29 cellular contexts compared by ENCODE assay signal in the genomic region with DNA sequence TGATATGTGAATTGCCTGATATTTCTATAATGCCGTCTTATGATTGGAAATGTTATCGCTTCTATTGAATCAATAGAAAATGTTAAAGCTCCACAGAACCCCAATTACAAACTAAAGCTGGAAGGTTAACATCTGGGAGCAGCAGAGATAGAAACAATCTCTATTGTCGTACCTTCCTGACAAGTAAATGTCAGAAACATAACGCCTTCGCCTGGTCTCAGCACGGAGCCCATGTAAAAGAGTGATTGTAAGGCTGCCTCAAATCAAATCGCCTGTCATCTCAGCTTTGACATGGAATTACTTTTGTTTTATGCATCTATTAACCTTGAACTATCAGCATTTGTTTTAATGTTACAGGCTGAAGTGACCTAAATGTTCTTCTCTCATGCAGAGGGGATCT.
"Had no signal": no experiment of that assay in that cellular context is flagged by ENCODE, and none has a peak within 500 bp of the region (broad histone marks: within the 10 kb centered on the region; RNA-seq: fewer than 3 reads in every experiment).

No MANE protein-coding gene starts in this region.

- H3K4me1 ChIP-seq: colonic mucosa, esophagus muscularis mucosa, esophagus squamous epithelium, foreskin keratinocyte, gastrocnemius medialis, gastroesophageal sphincter, heart left ventricle, heart right ventricle had no signal

- H3K4me3 Mint-ChIP-seq: dendritic cell treated with granulocyte-macrophage colony-stimulating factor and Interleukin-4, amounts not matched to agents 40 ng/mL and 50 ng/mL, for 4 days; effector memory CD8-positive, alpha-beta T cell; endodermal cell had no signal

- H3K36me3 ChIP-seq: colonic mucosa, esophagus muscularis mucosa, esophagus squamous epithelium, gastrocnemius medialis, gastroesophageal sphincter, heart left ventricle, heart right ventricle had no signal

- H3K4me2 ChIP-seq: hepatocyte had no signal

- H3K4me1 Mint-ChIP-seq: endodermal cell had no signal

- H3K27ac Mint-ChIP-seq: dendritic cell treated with granulocyte-macrophage colony-stimulating factor and Interleukin-4, amounts not matched to agents 40 ng/mL and 50 ng/mL, for 4 days; effector memory CD8-positive, alpha-beta T cell; endodermal cell had no signal

- DNase-seq: colonic mucosa; cortex of kidney; dermis blood vessel endothelial cell; dorsolateral prefrontal cortex; effector CD4-positive, alpha-beta T cell; effector CD8-positive, alpha-beta T cell; effector memory CD4-positive, alpha-beta T cell; effector memory CD8-positive, alpha-beta T cell; endodermal cell; erythroblast; esophagus squamous epithelium; foreskin fibroblast; foreskin keratinocyte; foreskin melanocyte; gastrocnemius medialis; glutamatergic neuron; head of caudate nucleus; heart left ventricle; heart right ventricle had no signal

- H3K4me3 ChIP-seq: colonic mucosa, coronary artery, dorsolateral prefrontal cortex, esophagus muscularis mucosa, esophagus squamous epithelium, gastrocnemius medialis, gastroesophageal sphincter, heart left ventricle, heart right ventricle, hepatocyte had no signal

- H3K79me2 ChIP-seq: hepatocyte had no signal

- H3K27me3 ChIP-seq: colonic mucosa, esophagus muscularis mucosa, esophagus squamous epithelium, foreskin keratinocyte, gastrocnemius medialis, gastroesophageal sphincter, heart left ventricle, heart right ventricle, hepatocyte had no signal

- ATAC-seq: effector memory CD8-positive, alpha-beta T cell; esophagus mucosa; foreskin keratinocyte; gastrocnemius medialis; gastroesophageal sphincter; heart left ventricle; heart right ventricle had no signal

- H3K27me3 Mint-ChIP-seq: dendritic cell treated with granulocyte-macrophage colony-stimulating factor and Interleukin-4, amounts not matched to agents 40 ng/mL and 50 ng/mL, for 4 days; effector memory CD8-positive, alpha-beta T cell had no signal

- H3K9me3 Mint-ChIP-seq: dendritic cell treated with granulocyte-macrophage colony-stimulating factor and Interleukin-4, amounts not matched to agents 40 ng/mL and 50 ng/mL, for 4 days; endodermal cell had no signal

- H3K9me3 ChIP-seq: colonic mucosa, esophagus muscularis mucosa, esophagus squamous epithelium, gastrocnemius medialis, gastroesophageal sphincter, heart left ventricle, heart right ventricle had no signal

- FAIRE-seq: endometrium, endothelial cell of umbilical vein, frontal cortex had no signal

- H3K27ac ChIP-seq: colonic mucosa, coronary artery, dorsolateral prefrontal cortex, epithelial cell of prostate, esophagus muscularis mucosa, esophagus squamous epithelium, foreskin keratinocyte, gastrocnemius medialis, gastroesophageal sphincter, heart left ventricle, heart right ventricle, hepatocyte had no signal

- H2AFZ ChIP-seq: hepatocyte had no signal
